ENCODE assay signal across 1 cellular context in genomic region chr9:136344544-136345280, GRCh38.
TF ChIP-seq lines count a peak whose summit lies in the region.

No MANE protein-coding gene starts in this region.

TF ChIP-seq in HCT116, 20 proteins besides CTCF, POLR2A, EP300 and RAD21 (continued from another document):
- TF ChIP-seq POLR2AphosphoS5 (IDR thresholded peaks at IDR 0.05; ENCODE audit: low read depth, low read length) (no peak), JUND (IDR thresholded peaks at IDR 0.05) (no peak)
